In the genomic region with DNA sequence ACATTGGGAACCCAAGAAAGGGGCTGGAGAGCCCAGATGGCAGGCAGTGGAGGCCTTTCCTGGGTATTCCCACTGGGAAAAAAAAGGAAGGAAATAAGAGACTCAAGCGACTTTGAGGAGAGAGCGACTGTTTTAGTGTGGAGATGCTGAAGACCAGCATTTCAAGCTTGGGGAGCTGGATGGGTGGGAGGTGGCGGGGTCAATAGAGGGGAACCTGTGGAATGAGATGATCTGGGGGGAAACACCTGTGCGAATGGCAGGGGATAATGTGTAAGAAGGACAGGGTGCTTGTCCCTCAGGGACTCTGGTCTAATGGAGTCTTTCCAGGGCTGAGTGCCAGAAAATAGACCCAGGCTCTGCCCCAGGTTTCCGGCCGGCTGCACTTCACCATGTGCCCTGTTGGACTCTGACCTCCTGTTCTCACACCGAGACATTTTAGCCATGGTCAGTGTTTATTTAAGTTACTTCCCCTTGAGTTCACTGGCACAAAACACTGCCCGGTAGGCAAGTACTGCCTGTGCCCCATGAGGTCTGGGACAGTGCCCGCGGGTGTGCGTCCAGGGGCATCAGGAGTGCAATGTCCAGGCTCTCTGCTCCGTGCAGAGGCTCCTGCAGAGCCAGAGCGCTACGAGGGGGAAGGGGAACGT, we compare ENCODE assay signal across 2 cellular contexts.
TF ChIP-seq lines count a peak whose summit lies in the region.

No MANE protein-coding gene starts in this region.

TF ChIP-seq in A549, 52 proteins besides CTCF, POLR2A, EP300 and RAD21 (continued from another document):
- TF ChIP-seq, protein P1, sequence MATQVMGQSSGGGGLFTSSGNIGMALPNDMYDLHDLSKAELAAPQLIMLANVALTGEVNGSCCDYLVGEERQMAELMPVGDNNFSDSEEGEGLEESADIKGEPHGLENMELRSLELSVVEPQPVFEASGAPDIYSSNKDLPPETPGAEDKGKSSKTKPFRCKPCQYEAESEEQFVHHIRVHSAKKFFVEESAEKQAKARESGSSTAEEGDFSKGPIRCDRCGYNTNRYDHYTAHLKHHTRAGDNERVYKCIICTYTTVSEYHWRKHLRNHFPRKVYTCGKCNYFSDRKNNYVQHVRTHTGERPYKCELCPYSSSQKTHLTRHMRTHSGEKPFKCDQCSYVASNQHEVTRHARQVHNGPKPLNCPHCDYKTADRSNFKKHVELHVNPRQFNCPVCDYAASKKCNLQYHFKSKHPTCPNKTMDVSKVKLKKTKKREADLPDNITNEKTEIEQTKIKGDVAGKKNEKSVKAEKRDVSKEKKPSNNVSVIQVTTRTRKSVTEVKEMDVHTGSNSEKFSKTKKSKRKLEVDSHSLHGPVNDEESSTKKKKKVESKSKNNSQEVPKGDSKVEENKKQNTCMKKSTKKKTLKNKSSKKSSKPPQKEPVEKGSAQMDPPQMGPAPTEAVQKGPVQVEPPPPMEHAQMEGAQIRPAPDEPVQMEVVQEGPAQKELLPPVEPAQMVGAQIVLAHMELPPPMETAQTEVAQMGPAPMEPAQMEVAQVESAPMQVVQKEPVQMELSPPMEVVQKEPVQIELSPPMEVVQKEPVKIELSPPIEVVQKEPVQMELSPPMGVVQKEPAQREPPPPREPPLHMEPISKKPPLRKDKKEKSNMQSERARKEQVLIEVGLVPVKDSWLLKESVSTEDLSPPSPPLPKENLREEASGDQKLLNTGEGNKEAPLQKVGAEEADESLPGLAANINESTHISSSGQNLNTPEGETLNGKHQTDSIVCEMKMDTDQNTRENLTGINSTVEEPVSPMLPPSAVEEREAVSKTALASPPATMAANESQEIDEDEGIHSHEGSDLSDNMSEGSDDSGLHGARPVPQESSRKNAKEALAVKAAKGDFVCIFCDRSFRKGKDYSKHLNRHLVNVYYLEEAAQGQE (IDR thresholded peaks at IDR 0.05), result no peak
- TF ChIP-seq TFCP2L1 (CRISPR knock-in tag; IDR thresholded peaks at IDR 0.05) (no peak), KDM1A (IDR thresholded peaks at IDR 0.05; ENCODE audit: low read depth) (no peak), CHD2 (IDR thresholded peaks at IDR 0.05; ENCODE audit: low read length, partially characterized antibody) (no peak), HOXB5 (CRISPR knock-in tag; IDR thresholded peaks at IDR 0.05) (no peak), JUNB (IDR thresholded peaks at IDR 0.05) (no peak), TP53 (CRISPR knock-in tag; IDR thresholded peaks at IDR 0.05) (no peak), NFE2L2 (conservative IDR thresholded peaks at IDR 0.05; ENCODE audit: low read length) (no peak), HEYL (CRISPR knock-in tag; IDR thresholded peaks at IDR 0.05) (no peak), CHD4 (IDR thresholded peaks at IDR 0.05; ENCODE audit: borderline replicate concordance) (no peak)
- TF ChIP-seq, protein P2, sequence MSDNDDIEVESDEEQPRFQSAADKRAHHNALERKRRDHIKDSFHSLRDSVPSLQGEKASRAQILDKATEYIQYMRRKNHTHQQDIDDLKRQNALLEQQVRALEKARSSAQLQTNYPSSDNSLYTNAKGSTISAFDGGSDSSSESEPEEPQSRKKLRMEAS (IDR thresholded peaks at IDR 0.05), result no peak
- TF ChIP-seq, protein P3, sequence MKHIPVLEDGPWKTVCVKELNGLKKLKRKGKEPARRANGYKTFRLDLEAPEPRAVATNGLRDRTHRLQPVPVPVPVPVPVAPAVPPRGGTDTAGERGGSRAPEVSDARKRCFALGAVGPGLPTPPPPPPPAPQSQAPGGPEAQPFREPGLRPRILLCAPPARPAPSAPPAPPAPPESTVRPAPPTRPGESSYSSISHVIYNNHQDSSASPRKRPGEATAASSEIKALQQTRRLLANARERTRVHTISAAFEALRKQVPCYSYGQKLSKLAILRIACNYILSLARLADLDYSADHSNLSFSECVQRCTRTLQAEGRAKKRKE (CRISPR knock-in tag; IDR thresholded peaks at IDR 0.05; ENCODE audit: low read depth), result no peak

TF ChIP-seq in liver, 16 proteins besides CTCF, POLR2A, EP300 and RAD21 (continued from another document):
- TF ChIP-seq, protein P1 (IDR thresholded peaks at IDR 0.05), result peak; percentile 90
- TF ChIP-seq HNF4G (IDR thresholded peaks at IDR 0.05), result peak; percentile 99
- TF ChIP-seq, protein P4, sequence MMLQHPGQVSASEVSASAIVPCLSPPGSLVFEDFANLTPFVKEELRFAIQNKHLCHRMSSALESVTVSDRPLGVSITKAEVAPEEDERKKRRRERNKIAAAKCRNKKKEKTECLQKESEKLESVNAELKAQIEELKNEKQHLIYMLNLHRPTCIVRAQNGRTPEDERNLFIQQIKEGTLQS (IDR thresholded peaks at IDR 0.05), result peak; percentile 36
